In the genomic region with DNA sequence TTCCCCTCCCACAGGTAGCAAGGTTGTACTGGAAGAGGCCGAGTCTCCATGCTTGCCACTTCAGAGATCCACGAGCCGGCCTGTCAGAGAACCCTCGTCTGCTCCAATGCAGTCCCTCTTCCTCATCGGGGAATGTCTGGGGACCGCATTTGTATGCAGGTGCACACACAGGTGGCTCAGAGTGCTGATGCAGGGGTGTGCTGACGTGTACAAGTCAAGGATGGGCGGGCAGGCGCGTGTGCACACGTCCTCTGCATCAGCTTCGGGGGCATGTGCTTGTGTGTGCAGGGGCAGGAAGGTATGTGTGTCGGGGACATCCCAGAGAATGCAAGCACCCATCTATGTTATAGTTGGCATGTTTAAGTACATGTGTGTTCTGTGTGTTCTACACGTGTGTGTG, we compare ENCODE assay signal across 30 cellular contexts. TPM values are rescaled to one million over a fixed set of nuclear protein-coding genes. Genes with fewer than 3 reads are reported as not detected.
A peak's percentile ranks its signal among the peaks of the same experiment; 100 is the strongest.
DNase-seq lines count a peak whose midpoint lies in the region; ATAC-seq, FAIRE-seq and TF ChIP-seq lines count a peak whose summit lies in the region.
"Had no signal": no experiment of that assay in that cellular context is flagged by ENCODE, and none has a peak within 500 bp of the region (broad histone marks: within the 10 kb centered on the region; RNA-seq: fewer than 3 reads in every experiment).

No MANE protein-coding gene starts in this region.

- no peak for TF ChIP-seq CTCF in HepG2 (CRISPR knock-in tag; IDR thresholded peaks at IDR 0.05)
- TF ChIP-seq CTCF in right lobe of liver (IDR thresholded peaks at IDR 0.05): no peak
- no peak for TF ChIP-seq CTCF in BE2C (IDR thresholded peaks at IDR 0.05; ENCODE audit: low read depth, low read length)
- TF ChIP-seq CTCF in WERI-Rb-1 (IDR thresholded peaks at IDR 0.05; ENCODE audit: low read depth, low read length): no peak

- H3K27ac ChIP-seq in HepG2 (ENCODE audit: extremely low read length, insufficient read depth, low read length): no peak overlapping the region
- H3K27ac ChIP-seq in right lobe of liver: no peak overlapping the region
- peak overlapping the region; percentile 79 for H3K27ac ChIP-seq in angular gyrus (ENCODE audit: low read depth, low read length)
- H3K27ac ChIP-seq in WERI-Rb-1: no peak overlapping the region
- H3K27ac ChIP-seq: esophagus squamous epithelium, ovary, PC-9, skin epidermis, upper lobe of left lung had no signal

- intact Hi-C loops in HepG2 (cut with micrococcal nuclease; ENCODE audit: unreplicated experiment): no loop called here
- intact Hi-C loops in right lobe of liver (cut with DNase I): no loop called here

- DNase-seq in HepG2 (ENCODE audit: low spot score) (no peak), right lobe of liver (no peak), left kidney (ENCODE audit: low read depth, low spot score) (peak; percentile 78), SW 1271 (lab: John Stamatoyannopoulos, UW) (no peak), BE2C (no peak), WERI-Rb-1 (no peak)
- DNase-seq: activated CD8-positive, alpha-beta T cell treated with anti-CD3 and anti-CD28 coated beads for 36 hours; activated naive CD4-positive, alpha-beta T cell treated with anti-CD3 and anti-CD28 coated beads for 36 hours; CD4-positive, alpha-beta memory T cell; cerebellar nuclear complex; esophagus squamous epithelium; foreskin melanocyte; H9; kidney glomerular epithelial cell; mucosa of descending colon; MV-4-11; NCI-H1694; nephron progenitor cell; ovary; upper lobe of left lung had no signal

- WGBS in HepG2 (ENCODE audit: low lambda C conversion rate): 13% methylated on average over 6 of the region's 14 CpGs
- no CpG with 5 or more reads among the region's 14 CpGs for WGBS in right lobe of liver (ENCODE audit: insufficient coverage, low coverage, low lambda C conversion rate, missing lambda C conversion rate)

- POLR2A ChIA-PET in HepG2 (lab: Yijun Ruan, JAX): no interaction called here

- FAIRE-seq in HepG2 (lab: Jason Lieb, UNC): no peak
- FAIRE-seq: A204.1, GM12892 had no signal

- no peak overlapping the region for H3K4me2 ChIP-seq in HepG2 (ENCODE audit: low read depth, low read length)
- H3K4me2 ChIP-seq: PC-9 had no signal

- H3K36me3 ChIP-seq in HepG2 (replicated peaks in 1 of 2; ENCODE audit: control insufficient read depth in 1 of 2, insufficient read depth in 2 of 2, low read length in 2 of 2) (no peaks in the 10 kb centered on the region), right lobe of liver (no peaks in the 10 kb centered on the region), BE2C (no peaks in the 10 kb centered on the region), WERI-Rb-1 (no peaks in the 10 kb centered on the region)
- H3K36me3 ChIP-seq: esophagus squamous epithelium, ovary, upper lobe of left lung had no signal

- in situ Hi-C loops in HepG2 (cut with HindIII; ENCODE audit: extremely low pct_ligation_motif_present, low pct_unique_long_range_greater_than_20kb): loop anchor here (5.0 kb wide), 1 partner anchor 36 kb away; no protein-coding TSS in a partner anchor

- TF ChIP-seq RAD21 in HepG2 (CRISPR knock-in tag; IDR thresholded peaks at IDR 0.05): no peak

- H3K4me3 ChIP-seq in HepG2 (replicated peaks in 1 of 3; ENCODE audit: insufficient read depth in 1 of 3, low read depth in 2 of 3, low read length in 3 of 3) (no peak overlapping the region), right lobe of liver (no peak overlapping the region), BE2C (ENCODE audit: low read depth, low read length) (no peak overlapping the region), WERI-Rb-1 (ENCODE audit: low read depth, low read length) (no peak overlapping the region)
- H3K4me3 ChIP-seq: esophagus squamous epithelium, lung, mucosa of descending colon, ovary, PC-9, skin epidermis, upper lobe of left lung had no signal

- H3K4me1 ChIP-seq in HepG2 (ENCODE audit: insufficient read depth, low read length) (no peaks in the 10 kb centered on the region), right lobe of liver (no peaks in the 10 kb centered on the region), BE2C (peaks cover 2% of the 10 kb centered on the region)
- H3K4me1 ChIP-seq: esophagus squamous epithelium, upper lobe of left lung had no signal

- TF ChIP-seq POLR2A in HepG2 (IDR thresholded peaks at IDR 0.05; ENCODE audit: insufficient read depth in 1 of 2, low read depth in 2 of 2, low read length in 2 of 2): no peak
- no peak for TF ChIP-seq POLR2A in right lobe of liver (IDR thresholded peaks at IDR 0.05)

- ATAC-seq in HepG2 (no peak), right lobe of liver (no peak), GM19452 (IDR thresholded peaks at IDR 0.05; ENCODE audit: unreplicated experiment) (no peak)
- ATAC-seq: activated CD8-positive, alpha-beta T cell treated with anti-CD3 and anti-CD28 coated beads for 36 hours; mucosa of descending colon; Right ventricle myocardium inferior; SK-N-SH treated with all-trans-retinoic acid at 6 μM for 48 hours; stimulated activated memory B cell treated with anti-CD40 and anti-IgM and Interleukin-4, amounts not matched to agents 10 μg/mL and 1 μg/mL and 100 μg/mL, for 72 hours had no signal

- CTCF ChIA-PET in HepG2 (lab: Yijun Ruan, JAX; ENCODE audit: low intra/inter-chr PET ratio, low total read pairs): no interaction called here

- H4K20me1 ChIP-seq in HepG2 (ENCODE audit: insufficient read depth, low read length): no peaks in the 10 kb centered on the region

- no peak overlapping the region for H2AFZ ChIP-seq in HepG2 (ENCODE audit: low read length)
- H2AFZ ChIP-seq: PC-9 had no signal

- no peak overlapping the region for H3K9ac ChIP-seq in HepG2 (ENCODE audit: insufficient read depth, low read depth, low read length)

- H3K27me3 ChIP-seq in HepG2 (ENCODE audit: control insufficient read depth in 1 of 2, insufficient read depth in 2 of 2, low read length in 2 of 2): peaks cover 7 to 46% of the 10 kb centered on the region in 2 experiments; a peak in 4 of 5 replicates
- H3K27me3 ChIP-seq in right lobe of liver: no peaks in the 10 kb centered on the region
- peaks cover 86% of the 10 kb centered on the region for H3K27me3 ChIP-seq in BE2C
- no peaks in the 10 kb centered on the region for H3K27me3 ChIP-seq in WERI-Rb-1 (ENCODE audit: insufficient read depth, low read depth, severe bottlenecking)
- H3K27me3 ChIP-seq: ovary, upper lobe of left lung had no signal

- TF ChIP-seq EP300 in HepG2 (IDR thresholded peaks at IDR 0.05; ENCODE audit: low read depth in 2 of 2, low read length in 2 of 2): no peak
- no peak for TF ChIP-seq EP300 in HepG2 (CRISPR knock-in tag; IDR thresholded peaks at IDR 0.05; ENCODE audit: borderline replicate concordance)

- H3K79me2 ChIP-seq in HepG2 (ENCODE audit: insufficient read depth, low read length): no peaks in the 10 kb centered on the region

- H3K9me3 ChIP-seq in HepG2 (ENCODE audit: low read length) (no peaks in the 10 kb centered on the region), right lobe of liver (no peaks in the 10 kb centered on the region), BE2C (no peaks in the 10 kb centered on the region), WERI-Rb-1 (ENCODE audit: severe bottlenecking) (no peaks in the 10 kb centered on the region)
- H3K9me3 ChIP-seq: esophagus squamous epithelium, mucosa of descending colon, ovary, upper lobe of left lung had no signal

- BruUV-seq in HepG2 (replicated peaks; lab: Mats Ljungman, UMichigan): no TSS peak

TF ChIP-seq in HepG2, 621 proteins besides CTCF, POLR2A, EP300 and RAD21 (continues in another document):
- TF ChIP-seq SMYD3 (CRISPR knock-in tag; IDR thresholded peaks at IDR 0.05) (no peak), ZNF709 (CRISPR knock-in tag; IDR thresholded peaks at IDR 0.05) (no peak), ZNF891 (CRISPR knock-in tag; IDR thresholded peaks at IDR 0.05) (no peak)
- TF ChIP-seq, protein P1, sequence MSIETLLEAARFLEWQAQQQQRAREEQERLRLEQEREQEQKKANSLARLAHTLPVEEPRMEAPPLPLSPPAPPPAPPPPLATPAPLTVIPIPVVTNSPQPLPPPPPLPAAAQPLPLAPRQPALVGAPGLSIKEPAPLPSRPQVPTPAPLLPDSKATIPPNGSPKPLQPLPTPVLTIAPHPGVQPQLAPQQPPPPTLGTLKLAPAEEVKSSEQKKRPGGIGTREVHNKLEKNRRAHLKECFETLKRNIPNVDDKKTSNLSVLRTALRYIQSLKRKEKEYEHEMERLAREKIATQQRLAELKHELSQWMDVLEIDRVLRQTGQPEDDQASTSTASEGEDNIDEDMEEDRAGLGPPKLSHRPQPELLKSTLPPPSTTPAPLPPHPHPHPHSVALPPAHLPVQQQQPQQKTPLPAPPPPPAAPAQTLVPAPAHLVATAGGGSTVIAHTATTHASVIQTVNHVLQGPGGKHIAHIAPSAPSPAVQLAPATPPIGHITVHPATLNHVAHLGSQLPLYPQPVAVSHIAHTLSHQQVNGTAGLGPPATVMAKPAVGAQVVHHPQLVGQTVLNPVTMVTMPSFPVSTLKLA (IDR thresholded peaks at IDR 0.05): peak; percentile 85

RNA-seq across cellular contexts. Expression of a gene that starts 49.4 kb away (rescaled TPM):
- total RNA-seq in HepG2 (2016; rRNA removed; fragmentation: Illumina TruSeq; extraction: Trizol): not detected in 2 replicates
- not detected in 2 replicates for total RNA-seq in HepG2 (2016; cell fraction: cytosol; rRNA removed; fragmentation: Illumina TruSeq; extraction: Trizol; ENCODE audit: low read depth)
- not detected in 2 replicates for total RNA-seq in HepG2 (2016; cell fraction: insoluble cytoplasmic fraction; rRNA removed; fragmentation: Illumina TruSeq; extraction: Trizol)
- total RNA-seq in HepG2 (2016; cell fraction: membrane; rRNA removed; fragmentation: Illumina TruSeq; extraction: Trizol): not detected in 2 replicates
- not detected in 2 replicates for total RNA-seq in HepG2 (2016; cell fraction: nucleus; rRNA removed; fragmentation: Illumina TruSeq; extraction: Trizol)
- 0.01 TPM in 1 of 2 replicates, not detected in the other for polyA plus RNA-seq in HepG2 (2011; rRNA removed)
- polyA plus RNA-seq in HepG2 (2011; cell fraction: cytosol; rRNA removed): not detected in 2 replicates
- 0.03 TPM in 2 replicates for polyA plus RNA-seq in HepG2 (2011; cell fraction: nucleus; rRNA removed)
- 0.01 and 0.09 TPM in 2 replicates for polyA plus RNA-seq in HepG2 (2012)
- polyA plus RNA-seq in HepG2 (2016; cell fraction: cytosol; fragmentation: Illumina TruSeq; extraction: Trizol; ENCODE audit: low read depth): not detected in 2 replicates
- not detected in 2 replicates for polyA plus RNA-seq in HepG2 (2016; cell fraction: insoluble cytoplasmic fraction; fragmentation: Illumina TruSeq; extraction: Trizol; ENCODE audit: low read depth)
- polyA plus RNA-seq in HepG2 (2016; cell fraction: membrane; fragmentation: Illumina TruSeq; extraction: Trizol; ENCODE audit: low read depth): not detected in 2 replicates
- polyA plus RNA-seq in HepG2 (2016; cell fraction: nucleus; fragmentation: Illumina TruSeq; extraction: Trizol; ENCODE audit: insufficient read depth, low read depth): not detected in 2 replicates
- 0.47 TPM in 1 of 2 replicates, not detected in the other for polyA minus RNA-seq in HepG2 (2011; rRNA and poly(A)+ RNA removed; ENCODE audit: low replicate concordance)
- polyA minus RNA-seq in HepG2 (2011; cell fraction: cytosol; rRNA and poly(A)+ RNA removed): not detected in 2 replicates
- polyA minus RNA-seq in HepG2 (2011; cell fraction: nucleus; rRNA and poly(A)+ RNA removed): not detected in 2 replicates
- under 1 TPM; 0.07 to 0.93 (median 0.49) TPM for total RNA-seq in right lobe of liver
- 0.31 TPM for polyA plus RNA-seq in BE2C (2012; ENCODE audit: insufficient read depth, insufficient read length, low read depth)
- total RNA-seq: esophagus squamous epithelium had no signal
- polyA plus RNA-seq: CD4-positive, alpha-beta memory T cell had no signal
